ENCODE assay signal across 1 cellular context in genomic region chr15:69679623-69680228, GRCh38.
TF ChIP-seq lines count a peak whose summit lies in the region.

No MANE protein-coding gene starts in this region.

TF ChIP-seq in GM12878, 131 proteins besides CTCF, POLR2A, EP300 and RAD21 (continued from another document):
- TF ChIP-seq CUX1 (IDR thresholded peaks at IDR 0.05; ENCODE audit: insufficient replicate concordance, low read depth, low read length): no peak
- peak; percentile 49; the same call in 1 of the 2 replicates for TF ChIP-seq RB1 (IDR thresholded peaks at IDR 0.05; ENCODE audit: borderline replicate concordance)
- TF ChIP-seq ZNF384 (IDR thresholded peaks at IDR 0.05; ENCODE audit: borderline replicate concordance, low read depth, low read length): no peak
